Comparison of ENCODE assay signal across 10 cellular contexts in the genomic region with DNA sequence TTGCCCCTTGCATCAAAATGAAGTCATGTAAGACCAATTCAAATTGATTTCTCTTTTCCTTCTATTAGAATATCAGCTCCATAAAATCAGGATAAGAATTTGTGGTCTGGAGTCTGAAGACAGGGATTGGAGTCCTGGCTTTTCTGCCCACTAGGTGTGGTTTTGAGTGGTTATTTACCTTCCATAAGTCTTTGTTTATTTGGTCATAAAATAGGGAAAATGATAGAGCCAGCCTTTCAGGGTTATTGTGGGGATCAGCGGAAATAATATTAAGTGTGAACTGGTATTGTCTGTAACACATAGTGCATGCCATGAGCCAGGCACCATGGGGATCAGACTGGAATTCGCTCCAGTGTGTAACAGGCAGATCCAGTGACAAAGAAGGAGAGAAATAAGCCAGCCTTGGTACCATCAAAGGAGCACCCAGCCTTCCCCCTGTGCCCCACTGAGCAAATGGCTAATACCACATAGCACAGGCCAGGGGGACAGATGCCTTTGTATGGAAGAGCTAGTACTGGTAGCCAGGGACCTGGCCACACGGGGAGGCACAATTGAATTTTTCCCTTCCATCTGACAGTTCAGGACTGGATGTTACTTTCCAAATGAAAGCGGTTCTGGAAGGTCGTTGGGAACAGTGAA.
DNase-seq lines count a peak whose midpoint lies in the region; ATAC-seq and TF ChIP-seq lines count a peak whose summit lies in the region.
"Had no signal": no experiment of that assay in that cellular context is flagged by ENCODE, and none has a peak within 500 bp of the region (broad histone marks: within the 10 kb centered on the region; RNA-seq: fewer than 3 reads in every experiment).

No MANE protein-coding gene starts in this region.

- peaks cover 27% of the 10 kb centered on the region for H3K4me1 ChIP-seq in mesodermal cell (ENCODE audit: control insufficient read depth, insufficient read depth, low read length, poor library complexity, severe bottlenecking)
- H3K4me1 ChIP-seq in thoracic aorta (ENCODE audit: control insufficient read depth in 1 of 2, low read depth in 2 of 2) = peaks cover 10 to 36% of the 10 kb centered on the region in 2 donors

- H3K27me3 ChIP-seq in thoracic aorta (replicated peaks; ENCODE audit: insufficient read depth) = no peaks in the 10 kb centered on the region

- 80 to 83% methylated on average over 3 to 5 of the region's 5 CpGs for WGBS in mesodermal cell (ENCODE audit: insufficient coverage in 2 of 2), 2 experiments

- H3K4me3 ChIP-seq in coronary artery (no peak overlapping the region), mesodermal cell (ENCODE audit: extremely low read depth, insufficient read depth, low read length, poor library complexity, severe bottlenecking) (no peak overlapping the region), thoracic aorta (no peak overlapping the region)

- TF ChIP-seq CTCF in coronary artery (IDR thresholded peaks at IDR 0.05) (no peak), thoracic aorta (IDR thresholded peaks at IDR 0.05) (no peak)

- no peak for ATAC-seq in thoracic aorta (ENCODE audit: insufficient number of reproducible peaks, low FRiP score, low read depth)
- ATAC-seq: HepG2 had no signal

- H3K36me3 ChIP-seq in mesodermal cell (ENCODE audit: control insufficient read depth, insufficient read depth, low read length) (no peaks in the 10 kb centered on the region), thoracic aorta (no peaks in the 10 kb centered on the region)

- peak; percentile 11 for DNase-seq in NCI-H2227 treated with DMSO at 0.1 percent for 48 hours (lab: John Stamatoyannopoulos, UW)
- DNase-seq in coronary artery (ENCODE audit: low spot score) = peak; percentile 41
- DNase-seq in thoracic aorta (ENCODE audit: low spot score) = no peak
- no peak for DNase-seq in activated CD4-positive, alpha-beta T cell treated with anti-CD3 and anti-CD28 coated beads for 48 hours
- no peak for DNase-seq in HCEC 1CT
- no peak for DNase-seq in stimulated activated CD4-positive, alpha-beta T cell treated with anti-CD3 and anti-CD28 coated beads, Interleukin-4, amount 100 ng/mL, for 24 hours
- DNase-seq: activated T-cell treated with anti-CD3 and anti-CD28 coated beads for 4 hours, NCI-H2029 had no signal

- H3K27ac ChIP-seq in coronary artery (peak overlapping the region; percentile 47 to 84), mesodermal cell (ENCODE audit: low read depth, low read length, severe bottlenecking) (peak overlapping the region; percentile 81), thoracic aorta (peak overlapping the region; percentile 87 to 89)

- H3K9me3 ChIP-seq in mesodermal cell (ENCODE audit: control insufficient read depth, low read length) (no peaks in the 10 kb centered on the region), thoracic aorta (no peaks in the 10 kb centered on the region)

Comparison
In these comparisons a context has a peak if more than half of its experiments do, and no peak if none do; other contexts are left out.
1. DNase-seq: peak in NCI-H2227 treated with DMSO at 0.1 percent for 48 hours (single experiment) and coronary artery (single experiment); none in thoracic aorta (single experiment), activated CD4-positive, alpha-beta T cell treated with anti-CD3 and anti-CD28 coated beads for 48 hours (single experiment), HCEC 1CT (single experiment) and stimulated activated CD4-positive, alpha-beta T cell treated with anti-CD3 and anti-CD28 coated beads, Interleukin-4, amount 100 ng/mL, for 24 hours (single experiment).
2. Peak in every context shown above with its lines, with median percentiles within 50 percentile points of each other: H3K27ac ChIP-seq.